ENCODE assay signal across 8 cellular contexts in the genomic region with DNA sequence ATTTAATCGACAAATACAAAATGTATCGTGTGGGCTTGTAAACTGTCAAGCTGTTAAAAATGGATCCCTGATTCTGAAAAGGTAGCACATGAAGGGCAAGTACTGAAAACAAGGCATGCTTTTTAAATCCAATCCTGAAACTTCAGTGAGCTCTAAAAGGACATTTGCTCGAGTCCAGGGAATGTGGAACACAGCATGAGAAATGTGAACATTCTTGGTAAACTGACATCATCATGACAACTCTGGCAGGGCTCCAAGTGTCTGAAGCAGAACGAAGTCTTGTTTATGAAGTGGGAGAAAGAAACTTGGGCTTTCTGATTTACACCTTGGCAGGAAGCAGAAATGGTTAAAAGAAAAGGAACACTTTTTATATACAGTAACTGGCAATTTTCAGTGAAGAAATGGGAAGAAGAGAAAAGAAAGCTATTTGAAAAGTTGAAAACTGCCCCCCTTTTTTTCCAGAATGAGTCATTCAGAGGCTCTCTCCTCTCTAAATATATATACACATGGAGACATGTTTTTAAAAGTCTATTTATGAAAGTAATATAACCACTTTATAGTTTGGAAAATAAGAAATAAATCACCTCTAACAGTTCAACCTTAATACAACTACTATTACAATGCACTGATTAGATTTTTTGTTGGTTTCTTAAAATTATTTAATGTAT.
DNase-seq lines count a peak whose midpoint lies in the region; ATAC-seq lines count a peak whose summit lies in the region.

No MANE protein-coding gene starts in this region.

- peaks cover 14% of the 10 kb centered on the region for H3K4me1 ChIP-seq in SJCRH30

- H3K27ac Mint-ChIP-seq in activated CD8-positive, alpha-beta memory T cell treated with anti-CD3 and anti-CD28 coated beads, Interleukin-2, amount 10 ng/mL, durations not matched to agents 7 days and 5 days, result no peak overlapping the region
- no peak overlapping the region for H3K27ac Mint-ChIP-seq in activated naive CD4-positive, alpha-beta T cell treated with anti-CD3 and anti-CD28 coated beads, Interleukin-2, amount 10 ng/mL, durations not matched to agents 7 days and 5 days

- H3K36me3 Mint-ChIP-seq in activated CD8-positive, alpha-beta memory T cell treated with anti-CD3 and anti-CD28 coated beads, Interleukin-2, amount 10 ng/mL, durations not matched to agents 7 days and 5 days, result no peaks in the 10 kb centered on the region
- H3K36me3 Mint-ChIP-seq in activated naive CD4-positive, alpha-beta T cell treated with anti-CD3 and anti-CD28 coated beads, Interleukin-2, amount 10 ng/mL, durations not matched to agents 7 days and 5 days, result no peaks in the 10 kb centered on the region

- peak overlapping the region; percentile 35 for H3K4me3 ChIP-seq in SJCRH30

- no peaks in the 10 kb centered on the region for H3K4me1 Mint-ChIP-seq in activated CD8-positive, alpha-beta memory T cell treated with anti-CD3 and anti-CD28 coated beads, Interleukin-2, amount 10 ng/mL, durations not matched to agents 7 days and 5 days
- H3K4me1 Mint-ChIP-seq in activated naive CD4-positive, alpha-beta T cell treated with anti-CD3 and anti-CD28 coated beads, Interleukin-2, amount 10 ng/mL, durations not matched to agents 7 days and 5 days, result no peaks in the 10 kb centered on the region

- no peaks in the 10 kb centered on the region for H3K36me3 ChIP-seq in SJCRH30

- peak; percentile 86 for DNase-seq in Daoy (ENCODE audit: low read depth)
- peak; percentile 73 to 83 for DNase-seq in SJCRH30
- peak; percentile 93 for DNase-seq in glomerular endothelial cell (ENCODE audit: extremely low read depth, low read depth, low spot score)
- peak; percentile 69 for DNase-seq in putamen (ENCODE audit: low spot score)
- DNase-seq in effector CD4-positive, alpha-beta T cell, result no peak
- no peak for DNase-seq in activated CD8-positive, alpha-beta memory T cell treated with anti-CD3 and anti-CD28 coated beads, Interleukin-2, amount 10 ng/mL, durations not matched to agents 7 days and 5 days
- DNase-seq in DMS114 treated with DMSO at 0.1 percent for 48 hours (lab: John Stamatoyannopoulos, UW; ENCODE audit: unreplicated experiment), result no peak
- no peak for DNase-seq in activated naive CD4-positive, alpha-beta T cell treated with anti-CD3 and anti-CD28 coated beads, Interleukin-2, amount 10 ng/mL, durations not matched to agents 7 days and 5 days

- peak overlapping the region; percentile 84 for H3K27ac ChIP-seq in SJCRH30

- ATAC-seq in activated CD8-positive, alpha-beta memory T cell treated with anti-CD3 and anti-CD28 coated beads, Interleukin-2, amount 10 ng/mL, durations not matched to agents 7 days and 5 days, result no peak

- no peak overlapping the region for H3K4me3 Mint-ChIP-seq in activated CD8-positive, alpha-beta memory T cell treated with anti-CD3 and anti-CD28 coated beads, Interleukin-2, amount 10 ng/mL, durations not matched to agents 7 days and 5 days
- no peak overlapping the region for H3K4me3 Mint-ChIP-seq in activated naive CD4-positive, alpha-beta T cell treated with anti-CD3 and anti-CD28 coated beads, Interleukin-2, amount 10 ng/mL, durations not matched to agents 7 days and 5 days

- H3K9me3 Mint-ChIP-seq in activated CD8-positive, alpha-beta memory T cell treated with anti-CD3 and anti-CD28 coated beads, Interleukin-2, amount 10 ng/mL, durations not matched to agents 7 days and 5 days (ENCODE audit: low read depth), result no peaks in the 10 kb centered on the region
- H3K9me3 Mint-ChIP-seq in activated naive CD4-positive, alpha-beta T cell treated with anti-CD3 and anti-CD28 coated beads, Interleukin-2, amount 10 ng/mL, durations not matched to agents 7 days and 5 days, result no peaks in the 10 kb centered on the region

- no peaks in the 10 kb centered on the region for H3K9me3 ChIP-seq in SJCRH30 (replicated peaks)

- CTCF ChIA-PET in activated CD8-positive, alpha-beta memory T cell treated with anti-CD3 and anti-CD28 coated beads, Interleukin-2, amount 10 ng/mL, durations not matched to agents 7 days and 5 days (lab: Charles Lee), result no interaction called here
- CTCF ChIA-PET in activated naive CD4-positive, alpha-beta T cell treated with anti-CD3 and anti-CD28 coated beads, Interleukin-2, amount 10 ng/mL, durations not matched to agents 7 days and 5 days (lab: Charles Lee), result no interaction called here

- H3K27me3 Mint-ChIP-seq in activated CD8-positive, alpha-beta memory T cell treated with anti-CD3 and anti-CD28 coated beads, Interleukin-2, amount 10 ng/mL, durations not matched to agents 7 days and 5 days, result peaks cover 7% of the 10 kb centered on the region
- peaks cover 9% of the 10 kb centered on the region for H3K27me3 Mint-ChIP-seq in activated naive CD4-positive, alpha-beta T cell treated with anti-CD3 and anti-CD28 coated beads, Interleukin-2, amount 10 ng/mL, durations not matched to agents 7 days and 5 days

- H3K27me3 ChIP-seq in SJCRH30, result no peaks in the 10 kb centered on the region

Comparison
In these comparisons a context has a peak if more than half of its experiments do, and no peak if none do; other contexts are left out.
1. DNase-seq: peak in Daoy (single experiment), SJCRH30 (2 of 2), glomerular endothelial cell (single experiment) and putamen (single experiment); none in effector CD4-positive, alpha-beta T cell (single experiment), activated CD8-positive, alpha-beta memory T cell treated with anti-CD3 and anti-CD28 coated beads, Interleukin-2, amount 10 ng/mL, durations not matched to agents 7 days and 5 days (single experiment), DMS114 treated with DMSO at 0.1 percent for 48 hours (single experiment) and activated naive CD4-positive, alpha-beta T cell treated with anti-CD3 and anti-CD28 coated beads, Interleukin-2, amount 10 ng/mL, durations not matched to agents 7 days and 5 days (single experiment).